Comparison of ENCODE assay signal across 1 cellular context in the genomic region with DNA sequence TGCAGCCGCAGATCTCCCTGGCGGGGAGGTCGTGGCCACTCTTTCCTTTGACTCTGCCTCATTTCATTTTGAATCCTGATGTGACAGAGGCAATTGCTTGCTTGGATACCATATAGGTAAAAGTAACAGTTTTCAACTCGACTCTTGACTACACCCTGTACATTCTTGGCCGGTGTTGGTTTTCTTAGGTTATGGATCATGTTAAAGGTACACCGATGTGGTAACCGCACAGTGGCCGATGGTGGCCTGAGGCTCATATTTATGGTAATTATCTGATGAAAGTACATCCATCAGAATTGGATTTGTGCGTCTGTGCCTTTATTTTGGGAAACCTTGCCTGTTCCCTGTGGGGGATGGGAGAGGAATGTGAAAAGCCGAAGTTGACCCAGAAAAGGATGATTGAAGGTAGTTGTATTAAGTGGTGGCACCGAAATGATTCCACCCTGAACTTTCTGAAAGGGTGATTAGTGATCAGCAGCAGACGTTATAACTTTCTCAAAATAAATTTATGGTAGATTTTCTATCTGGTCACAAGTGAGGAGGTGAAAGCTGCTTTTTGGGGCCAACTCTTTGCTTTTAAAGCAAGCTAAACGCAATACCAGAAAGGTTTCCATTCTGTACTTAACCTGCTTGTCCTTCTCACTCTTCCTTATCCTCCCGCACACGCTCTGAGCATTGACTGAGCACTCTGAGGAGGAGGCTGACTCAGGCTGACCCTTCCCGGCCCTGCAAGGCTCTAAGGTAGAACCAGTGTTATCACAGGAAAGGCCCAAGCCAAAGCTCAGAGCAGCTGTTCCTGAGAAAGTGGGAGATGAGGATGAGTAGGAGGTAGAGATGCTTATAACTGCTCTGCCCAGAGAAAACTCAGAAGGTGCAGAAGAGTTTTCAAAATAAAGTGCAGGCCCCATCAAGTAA.
A peak's percentile ranks its signal among the peaks of the same experiment; 100 is the strongest.
TF ChIP-seq lines count a peak whose summit lies in the region.

No MANE protein-coding gene starts in this region.

TF ChIP-seq in K562, 482 proteins besides CTCF, POLR2A, EP300 and RAD21 (continues in another document):
- TF ChIP-seq HDGF (IDR thresholded peaks at IDR 0.05) (0 out of 2 replicates have a peak, but pooled peaks have one; percentile 36), RAD51 (IDR thresholded peaks at IDR 0.05; ENCODE audit: borderline replicate concordance, low read depth) (0 out of 2 replicates have a peak, but pooled peaks have one; percentile 6), HDAC2 (IDR thresholded peaks at IDR 0.05) (0 out of 2 replicates have a peak, but pooled peaks have one; percentile 52), PHF8 (IDR thresholded peaks at IDR 0.05; ENCODE audit: borderline replicate concordance, low read length) (no peak), TBP (optimal IDR thresholded peaks at IDR 0.05; ENCODE audit: low read depth, low read length) (peak; percentile 43), NEUROD1 (IDR thresholded peaks at IDR 0.05; ENCODE audit: borderline replicate concordance, low read depth, low read length, partially characterized antibody) (no peak), DACH1 (IDR thresholded peaks at IDR 0.05; ENCODE audit: partially characterized antibody) (peak; percentile 70), ZNF316 (IDR thresholded peaks at IDR 0.05) (0 out of 2 replicates have a peak, but pooled peaks have one; percentile 2), HOXB6 (CRISPR knock-in tag; IDR thresholded peaks at IDR 0.05; ENCODE audit: borderline replicate concordance) (no peak), DPF2 (IDR thresholded peaks at IDR 0.05) (peak; percentile 75), ARID1B (IDR thresholded peaks at IDR 0.05) (peak; percentile 72), TCF3 (CRISPR knock-in tag; IDR thresholded peaks at IDR 0.05) (peak; percentile 63), SIN3A (IDR thresholded peaks at IDR 0.05; ENCODE audit: borderline replicate concordance in 2 of 2, control insufficient read depth in 1 of 2, low read depth in 2 of 2, low read length in 2 of 2) (0 out of 4 replicates have a peak, but pooled peaks of 1 of the 2 experiments have one; percentile 35), KDM1A (IDR thresholded peaks at IDR 0.05) (peak; percentile 38 to 70; a peak in 3 of 4 replicates), CBFA2T3 (IDR thresholded peaks at IDR 0.05) (peak; percentile 79), ZEB2 (IDR thresholded peaks at IDR 0.05) (peak; percentile 39; the same call in 1 of the 2 replicates), SMARCC2 (IDR thresholded peaks at IDR 0.05; ENCODE audit: low read depth) (no peak), ZNF263 (CRISPR knock-in tag; IDR thresholded peaks at IDR 0.05; ENCODE audit: borderline replicate concordance) (peak; percentile 91), CREM (IDR thresholded peaks at IDR 0.05; ENCODE audit: low read depth) (peak; percentile 36; the same call in 1 of the 2 replicates), LEF1 (IDR thresholded peaks at IDR 0.05) (0 out of 2 replicates have a peak, but pooled peaks have one; percentile 28), YY1 (IDR thresholded peaks at IDR 0.05; ENCODE audit: borderline replicate concordance in 1 of 3, control insufficient read depth in 1 of 3, extremely low read depth in 1 of 3, insufficient read depth in 3 of 3, insufficient read length in 1 of 3, insufficient replicate concordance in 2 of 3, low read depth in 1 of 3, low read length in 2 of 3) (peak in 1 of 3 experiments; percentile 26), POLR3A (IDR thresholded peaks at IDR 0.05; ENCODE audit: borderline replicate concordance, extremely low read depth, insufficient read depth, insufficient read length) (no peak), MYNN (IDR thresholded peaks at IDR 0.05) (0 out of 2 replicates have a peak, but pooled peaks have one; percentile 15), MYNN (CRISPR knock-in tag; IDR thresholded peaks at IDR 0.05) (no peak), FOSL1 (tag; conservative IDR thresholded peaks at IDR 0.05) (peak; percentile 61), POLR2AphosphoS5 (IDR thresholded peaks at IDR 0.05; ENCODE audit: control insufficient read depth, insufficient read depth, low read depth, low read length) (peak; percentile 72; the same call in 1 of the 2 replicates), MAZ (CRISPR knock-in tag; conservative IDR thresholded peaks at IDR 0.05 in 1 of 2, IDR thresholded peaks at IDR 0.05 in 1 of 2) (0 out of 4 replicates have a peak, but pooled peaks of 1 of the 2 experiments have one; percentile 0), BACH1 (tag; IDR thresholded peaks at IDR 0.05) (0 out of 2 replicates have a peak, but pooled peaks have one; percentile 19), POU5F1 (IDR thresholded peaks at IDR 0.05; ENCODE audit: borderline replicate concordance, low read depth, low read length, partially characterized antibody) (no peak), RCOR1 (IDR thresholded peaks at IDR 0.05; ENCODE audit: borderline replicate concordance in 1 of 2, low read depth in 2 of 2, low read length in 2 of 2) (peak in 1 of 2 experiments; percentile 77; a peak in 2 of 4 replicates), TAF1 (IDR thresholded peaks at IDR 0.05; ENCODE audit: control insufficient read depth, extremely low read depth, insufficient read depth, low read length, severe bottlenecking) (peak; percentile 75), SMARCA4 (IDR thresholded peaks at IDR 0.05) (peak; percentile 51), CBFA2T2 (conservative IDR thresholded peaks at IDR 0.05) (peak; percentile 44), NRF1 (conservative IDR thresholded peaks at IDR 0.05 in 1 of 2, IDR thresholded peaks at IDR 0.05 in 1 of 2) (peak; percentile 51 to 58; a peak in 3 of 4 replicates), CTBP1 (IDR thresholded peaks at IDR 0.05; ENCODE audit: borderline replicate concordance) (peak; percentile 72), HDAC1 (IDR thresholded peaks at IDR 0.05) (peak in 1 of 2 experiments; percentile 46; a peak in 1 of 4 replicates), JUND (IDR thresholded peaks at IDR 0.05; ENCODE audit: borderline replicate concordance, low read depth, low read length) (peak; percentile 69; the same call in 1 of the 2 replicates), JUND (tag; IDR thresholded peaks at IDR 0.05; ENCODE audit: borderline replicate concordance, low read depth, low read length) (no peak; the same call in 2 of the 3 replicates)
- TF ChIP-seq, protein P1, sequence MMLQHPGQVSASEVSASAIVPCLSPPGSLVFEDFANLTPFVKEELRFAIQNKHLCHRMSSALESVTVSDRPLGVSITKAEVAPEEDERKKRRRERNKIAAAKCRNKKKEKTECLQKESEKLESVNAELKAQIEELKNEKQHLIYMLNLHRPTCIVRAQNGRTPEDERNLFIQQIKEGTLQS (IDR thresholded peaks at IDR 0.05), result 0 out of 2 replicates have a peak, but pooled peaks have one; percentile 21
- TF ChIP-seq, protein P1 (CRISPR knock-in tag; conservative IDR thresholded peaks at IDR 0.05), result no peak
- TF ChIP-seq, protein P2, sequence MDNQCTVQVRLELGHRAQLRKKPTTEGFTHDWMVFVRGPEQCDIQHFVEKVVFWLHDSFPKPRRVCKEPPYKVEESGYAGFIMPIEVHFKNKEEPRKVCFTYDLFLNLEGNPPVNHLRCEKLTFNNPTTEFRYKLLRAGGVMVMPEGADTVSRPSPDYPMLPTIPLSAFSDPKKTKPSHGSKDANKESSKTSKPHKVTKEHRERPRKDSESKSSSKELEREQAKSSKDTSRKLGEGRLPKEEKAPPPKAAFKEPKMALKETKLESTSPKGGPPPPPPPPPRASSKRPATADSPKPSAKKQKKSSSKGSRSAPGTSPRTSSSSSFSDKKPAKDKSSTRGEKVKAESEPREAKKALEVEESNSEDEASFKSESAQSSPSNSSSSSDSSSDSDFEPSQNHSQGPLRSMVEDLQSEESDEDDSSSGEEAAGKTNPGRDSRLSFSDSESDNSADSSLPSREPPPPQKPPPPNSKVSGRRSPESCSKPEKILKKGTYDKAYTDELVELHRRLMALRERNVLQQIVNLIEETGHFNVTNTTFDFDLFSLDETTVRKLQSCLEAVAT (IDR thresholded peaks at IDR 0.05), result peak in 1 of 2 experiments; percentile 17; a peak in 1 of 4 replicates
- TF ChIP-seq, protein P3, sequence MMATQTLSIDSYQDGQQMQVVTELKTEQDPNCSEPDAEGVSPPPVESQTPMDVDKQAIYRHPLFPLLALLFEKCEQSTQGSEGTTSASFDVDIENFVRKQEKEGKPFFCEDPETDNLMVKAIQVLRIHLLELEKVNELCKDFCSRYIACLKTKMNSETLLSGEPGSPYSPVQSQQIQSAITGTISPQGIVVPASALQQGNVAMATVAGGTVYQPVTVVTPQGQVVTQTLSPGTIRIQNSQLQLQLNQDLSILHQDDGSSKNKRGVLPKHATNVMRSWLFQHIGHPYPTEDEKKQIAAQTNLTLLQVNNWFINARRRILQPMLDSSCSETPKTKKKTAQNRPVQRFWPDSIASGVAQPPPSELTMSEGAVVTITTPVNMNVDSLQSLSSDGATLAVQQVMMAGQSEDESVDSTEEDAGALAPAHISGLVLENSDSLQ (IDR thresholded peaks at IDR 0.05), result 0 out of 2 replicates have a peak, but pooled peaks have one; percentile 7
- TF ChIP-seq, protein P4, sequence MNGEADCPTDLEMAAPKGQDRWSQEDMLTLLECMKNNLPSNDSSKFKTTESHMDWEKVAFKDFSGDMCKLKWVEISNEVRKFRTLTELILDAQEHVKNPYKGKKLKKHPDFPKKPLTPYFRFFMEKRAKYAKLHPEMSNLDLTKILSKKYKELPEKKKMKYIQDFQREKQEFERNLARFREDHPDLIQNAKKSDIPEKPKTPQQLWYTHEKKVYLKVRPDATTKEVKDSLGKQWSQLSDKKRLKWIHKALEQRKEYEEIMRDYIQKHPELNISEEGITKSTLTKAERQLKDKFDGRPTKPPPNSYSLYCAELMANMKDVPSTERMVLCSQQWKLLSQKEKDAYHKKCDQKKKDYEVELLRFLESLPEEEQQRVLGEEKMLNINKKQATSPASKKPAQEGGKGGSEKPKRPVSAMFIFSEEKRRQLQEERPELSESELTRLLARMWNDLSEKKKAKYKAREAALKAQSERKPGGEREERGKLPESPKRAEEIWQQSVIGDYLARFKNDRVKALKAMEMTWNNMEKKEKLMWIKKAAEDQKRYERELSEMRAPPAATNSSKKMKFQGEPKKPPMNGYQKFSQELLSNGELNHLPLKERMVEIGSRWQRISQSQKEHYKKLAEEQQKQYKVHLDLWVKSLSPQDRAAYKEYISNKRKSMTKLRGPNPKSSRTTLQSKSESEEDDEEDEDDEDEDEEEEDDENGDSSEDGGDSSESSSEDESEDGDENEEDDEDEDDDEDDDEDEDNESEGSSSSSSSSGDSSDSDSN (IDR thresholded peaks at IDR 0.05; ENCODE audit: borderline replicate concordance in 1 of 2, low read depth in 2 of 2, low read length in 2 of 2), result peak; percentile 93 to 97; a peak in 3 of 4 replicates
- TF ChIP-seq, protein P5, sequence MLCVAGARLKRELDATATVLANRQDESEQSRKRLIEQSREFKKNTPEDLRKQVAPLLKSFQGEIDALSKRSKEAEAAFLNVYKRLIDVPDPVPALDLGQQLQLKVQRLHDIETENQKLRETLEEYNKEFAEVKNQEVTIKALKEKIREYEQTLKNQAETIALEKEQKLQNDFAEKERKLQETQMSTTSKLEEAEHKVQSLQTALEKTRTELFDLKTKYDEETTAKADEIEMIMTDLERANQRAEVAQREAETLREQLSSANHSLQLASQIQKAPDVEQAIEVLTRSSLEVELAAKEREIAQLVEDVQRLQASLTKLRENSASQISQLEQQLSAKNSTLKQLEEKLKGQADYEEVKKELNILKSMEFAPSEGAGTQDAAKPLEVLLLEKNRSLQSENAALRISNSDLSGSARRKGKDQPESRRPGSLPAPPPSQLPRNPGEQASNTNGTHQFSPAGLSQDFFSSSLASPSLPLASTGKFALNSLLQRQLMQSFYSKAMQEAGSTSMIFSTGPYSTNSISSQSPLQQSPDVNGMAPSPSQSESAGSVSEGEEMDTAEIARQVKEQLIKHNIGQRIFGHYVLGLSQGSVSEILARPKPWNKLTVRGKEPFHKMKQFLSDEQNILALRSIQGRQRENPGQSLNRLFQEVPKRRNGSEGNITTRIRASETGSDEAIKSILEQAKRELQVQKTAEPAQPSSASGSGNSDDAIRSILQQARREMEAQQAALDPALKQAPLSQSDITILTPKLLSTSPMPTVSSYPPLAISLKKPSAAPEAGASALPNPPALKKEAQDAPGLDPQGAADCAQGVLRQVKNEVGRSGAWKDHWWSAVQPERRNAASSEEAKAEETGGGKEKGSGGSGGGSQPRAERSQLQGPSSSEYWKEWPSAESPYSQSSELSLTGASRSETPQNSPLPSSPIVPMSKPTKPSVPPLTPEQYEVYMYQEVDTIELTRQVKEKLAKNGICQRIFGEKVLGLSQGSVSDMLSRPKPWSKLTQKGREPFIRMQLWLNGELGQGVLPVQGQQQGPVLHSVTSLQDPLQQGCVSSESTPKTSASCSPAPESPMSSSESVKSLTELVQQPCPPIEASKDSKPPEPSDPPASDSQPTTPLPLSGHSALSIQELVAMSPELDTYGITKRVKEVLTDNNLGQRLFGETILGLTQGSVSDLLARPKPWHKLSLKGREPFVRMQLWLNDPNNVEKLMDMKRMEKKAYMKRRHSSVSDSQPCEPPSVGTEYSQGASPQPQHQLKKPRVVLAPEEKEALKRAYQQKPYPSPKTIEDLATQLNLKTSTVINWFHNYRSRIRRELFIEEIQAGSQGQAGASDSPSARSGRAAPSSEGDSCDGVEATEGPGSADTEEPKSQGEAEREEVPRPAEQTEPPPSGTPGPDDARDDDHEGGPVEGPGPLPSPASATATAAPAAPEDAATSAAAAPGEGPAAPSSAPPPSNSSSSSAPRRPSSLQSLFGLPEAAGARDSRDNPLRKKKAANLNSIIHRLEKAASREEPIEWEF (CRISPR knock-in tag; IDR thresholded peaks at IDR 0.05), result no peak
- TF ChIP-seq, protein P6, sequence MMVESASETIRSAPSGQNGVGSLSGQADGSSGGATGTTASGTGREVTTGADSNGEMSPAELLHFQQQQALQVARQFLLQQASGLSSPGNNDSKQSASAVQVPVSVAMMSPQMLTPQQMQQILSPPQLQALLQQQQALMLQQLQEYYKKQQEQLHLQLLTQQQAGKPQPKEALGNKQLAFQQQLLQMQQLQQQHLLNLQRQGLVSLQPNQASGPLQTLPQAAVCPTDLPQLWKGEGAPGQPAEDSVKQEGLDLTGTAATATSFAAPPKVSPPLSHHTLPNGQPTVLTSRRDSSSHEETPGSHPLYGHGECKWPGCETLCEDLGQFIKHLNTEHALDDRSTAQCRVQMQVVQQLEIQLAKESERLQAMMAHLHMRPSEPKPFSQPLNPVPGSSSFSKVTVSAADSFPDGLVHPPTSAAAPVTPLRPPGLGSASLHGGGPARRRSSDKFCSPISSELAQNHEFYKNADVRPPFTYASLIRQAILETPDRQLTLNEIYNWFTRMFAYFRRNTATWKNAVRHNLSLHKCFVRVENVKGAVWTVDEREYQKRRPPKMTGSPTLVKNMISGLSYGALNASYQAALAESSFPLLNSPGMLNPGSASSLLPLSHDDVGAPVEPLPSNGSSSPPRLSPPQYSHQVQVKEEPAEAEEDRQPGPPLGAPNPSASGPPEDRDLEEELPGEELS (CRISPR knock-in tag; IDR thresholded peaks at IDR 0.05; ENCODE audit: borderline replicate concordance), result no peak
